8 cellular contexts compared by ENCODE assay signal in the genomic region with DNA sequence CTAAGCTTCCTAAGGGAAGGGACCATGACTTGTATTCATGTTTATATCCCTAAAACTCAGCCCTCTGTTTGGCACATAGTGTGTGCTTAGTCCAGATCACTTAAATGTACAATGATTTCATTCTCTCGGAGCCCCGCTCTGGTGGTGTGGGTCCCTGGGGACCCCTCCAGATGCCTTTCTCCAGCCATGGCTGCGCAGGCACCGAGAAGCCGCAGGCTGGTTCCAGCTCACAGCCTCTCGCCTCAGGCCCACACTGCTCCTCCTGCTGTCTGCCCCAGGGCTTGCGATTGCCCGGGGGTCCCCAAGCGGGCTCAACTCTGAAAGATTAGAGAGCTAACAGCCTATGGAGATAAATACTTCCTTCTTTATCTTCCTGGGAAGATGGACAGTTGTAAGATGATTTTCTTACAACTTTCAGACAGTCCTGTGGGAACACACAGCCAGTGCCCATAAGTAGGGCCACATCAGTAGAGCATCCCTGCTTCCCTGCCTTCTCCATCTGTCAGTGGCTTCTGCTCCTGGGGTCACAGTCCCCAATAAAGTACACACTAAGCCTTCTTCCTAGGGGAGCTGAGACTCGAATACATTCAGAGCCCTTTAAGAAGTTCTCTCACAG.
DNase-seq lines count a peak whose midpoint lies in the region; ATAC-seq and TF ChIP-seq lines count a peak whose summit lies in the region.

No MANE protein-coding gene starts in this region.

- peak overlapping the region; percentile 88 for H3K27ac ChIP-seq in SJCRH30
- H3K27ac ChIP-seq in prostate gland = peak overlapping the region; percentile 71 to 74

- no peak for TF ChIP-seq CTCF in prostate gland (IDR thresholded peaks at IDR 0.05)

- no peak for TF ChIP-seq POLR2A in prostate gland (IDR thresholded peaks at IDR 0.05)

- H3K36me3 ChIP-seq in ES-I3 (ENCODE audit: insufficient read depth, low read length) = no peaks in the 10 kb centered on the region; the same call in 1 of the 2 replicates
- H3K36me3 ChIP-seq in SJCRH30 = no peaks in the 10 kb centered on the region
- no peaks in the 10 kb centered on the region for H3K36me3 ChIP-seq in prostate gland

- peak; percentile 94 to 95 for DNase-seq in SJCRH30
- no peak for DNase-seq in prostate gland (ENCODE audit: low spot score)
- no peak for DNase-seq in SKM-1 treated with dmso at 0.1 percent for 144 hours (lab: John Stamatoyannopoulos, UW; ENCODE audit: unreplicated experiment)
- no peak for DNase-seq in NCI-H2081 (lab: John Stamatoyannopoulos, UW)
- DNase-seq in effector CD4-positive, alpha-beta T cell = no peak

- peak; percentile 50 for ATAC-seq in GM21737 (IDR thresholded peaks at IDR 0.05; ENCODE audit: unreplicated experiment)
- ATAC-seq in esophagus mucosa = peak; percentile 34

- 89% methylated on average over 10 of the region's 10 CpGs for WGBS in prostate gland

- H3K4me1 ChIP-seq in ES-I3 (ENCODE audit: insufficient read depth, low read length) (peaks cover 6% of the 10 kb centered on the region; the same call in 1 of the 2 replicates), SJCRH30 (peaks cover 15% of the 10 kb centered on the region), prostate gland (replicated peaks) (no peaks in the 10 kb centered on the region)

- peak overlapping the region; percentile 52 for H3K4me3 ChIP-seq in SJCRH30
- H3K4me3 ChIP-seq in prostate gland = no peak overlapping the region

- H3K27me3 ChIP-seq in SJCRH30 (no peaks in the 10 kb centered on the region), prostate gland (replicated peaks; ENCODE audit: insufficient read depth) (no peaks in the 10 kb centered on the region)

- intact Hi-C loops in prostate gland (cut with DNase I) = loop anchor here (5.0 kb wide), 1 partner anchor 70 kb away; a partner anchor contains a TSS

- H3K9me3 ChIP-seq in ES-I3 (ENCODE audit: control insufficient read depth, insufficient read depth, low read length) (no peaks in the 10 kb centered on the region), SJCRH30 (replicated peaks) (no peaks in the 10 kb centered on the region), prostate gland (no peaks in the 10 kb centered on the region)

- peak overlapping the region; percentile 34; the same call in 1 of the 2 replicates for H3K9ac ChIP-seq in ES-I3 (ENCODE audit: low read depth, low read length)

Comparison
In these comparisons a context has a peak if more than half of its experiments do, and no peak if none do; other contexts are left out.
1. DNase-seq: peak in SJCRH30 (2 of 2); none in prostate gland (single experiment), SKM-1 treated with dmso at 0.1 percent for 144 hours (single experiment), NCI-H2081 (0 of 2) and effector CD4-positive, alpha-beta T cell (single experiment).